Comparison of ENCODE assay signal across 14 cellular contexts in the genomic region with DNA sequence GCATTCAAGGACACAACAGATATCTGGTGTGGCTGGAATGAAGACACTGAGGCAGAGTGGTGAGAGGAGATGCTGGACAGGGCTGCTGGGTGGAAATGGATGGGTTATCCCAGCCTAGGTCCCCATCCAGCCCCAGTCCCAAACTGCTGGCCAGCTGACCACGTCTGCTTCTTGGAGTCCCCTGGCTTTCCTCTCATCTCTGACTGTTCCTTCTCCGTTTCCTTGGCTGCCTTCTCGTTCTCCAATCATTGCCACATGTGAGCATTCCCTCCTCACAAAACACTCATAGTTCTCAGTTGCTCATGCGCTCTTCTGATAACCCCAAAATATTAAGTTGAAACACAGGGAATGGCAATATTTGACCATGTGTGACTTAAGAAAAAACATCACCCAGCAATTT.
"Had no signal": no experiment of that assay in that cellular context is flagged by ENCODE, and none has a peak within 500 bp of the region (broad histone marks: within the 10 kb centered on the region; RNA-seq: fewer than 3 reads in every experiment).

No MANE protein-coding gene starts in this region.

- H3K79me2 ChIP-seq: hepatocyte had no signal

- H2AFZ ChIP-seq: hepatocyte had no signal

- H3K4me3 ChIP-seq: adrenal gland, dorsolateral prefrontal cortex, hepatocyte, lung, pancreas, tibial artery had no signal

- H3K36me3 Mint-ChIP-seq: activated naive CD4-positive, alpha-beta T cell treated with anti-CD3 and anti-CD28 coated beads, Interleukin-2, amount 50 U/mL, for 24 hours; natural killer cell; stimulated activated naive B cell treated with anti-CD40 and anti-IgM and Interleukin-4, amounts not matched to agents 10 μg/mL and 1 μg/mL and 100 μg/mL, for 72 hours had no signal

- H3K27ac Mint-ChIP-seq: natural killer cell; stimulated activated naive B cell treated with anti-CD40 and anti-IgM and Interleukin-4, amounts not matched to agents 10 μg/mL and 1 μg/mL and 100 μg/mL, for 72 hours; T-helper 2 cell treated with Interferon-gamma antibody and Interleukin-4, amounts not matched to agents 5 μg/mL and 100 μg/mL, for 36 hours had no signal

- DNase-seq: activated CD4-positive, alpha-beta T cell treated with anti-CD3 and anti-CD28 coated beads, Interleukin-2, amount 50 U/mL, for 4 hours; activated gamma-delta T cell; adrenal gland; central memory CD4-positive, alpha-beta T cell; dorsolateral prefrontal cortex; natural killer cell; pancreas; stimulated activated naive B cell treated with anti-CD40 and anti-IgM and Interleukin-4, amounts not matched to agents 10 μg/mL and 1 μg/mL and 100 μg/mL, for 72 hours had no signal

- H3K9me3 Mint-ChIP-seq: activated naive CD4-positive, alpha-beta T cell treated with anti-CD3 and anti-CD28 coated beads, Interleukin-2, amount 50 U/mL, for 24 hours; natural killer cell; stimulated activated naive B cell treated with anti-CD40 and anti-IgM and Interleukin-4, amounts not matched to agents 10 μg/mL and 1 μg/mL and 100 μg/mL, for 72 hours; T-helper 2 cell treated with Interferon-gamma antibody and Interleukin-4, amounts not matched to agents 5 μg/mL and 100 μg/mL, for 36 hours had no signal

- H3K36me3 ChIP-seq: adrenal gland, neutrophil, pancreas, tibial artery had no signal

- H3K4me1 ChIP-seq: adrenal gland, pancreas, tibial artery had no signal

- H3K4me1 Mint-ChIP-seq: activated naive CD4-positive, alpha-beta T cell treated with anti-CD3 and anti-CD28 coated beads, Interleukin-2, amount 50 U/mL, for 24 hours; natural killer cell; stimulated activated naive B cell treated with anti-CD40 and anti-IgM and Interleukin-4, amounts not matched to agents 10 μg/mL and 1 μg/mL and 100 μg/mL, for 72 hours had no signal

- H3K27me3 Mint-ChIP-seq: activated naive CD4-positive, alpha-beta T cell treated with anti-CD3 and anti-CD28 coated beads, Interleukin-2, amount 50 U/mL, for 24 hours had no signal

- ATAC-seq: natural killer cell; pancreas; stimulated activated naive B cell treated with anti-CD40 and anti-IgM and Interleukin-4, amounts not matched to agents 10 μg/mL and 1 μg/mL and 100 μg/mL, for 72 hours had no signal

- H3K9me3 ChIP-seq: adrenal gland, neutrophil, pancreas, tibial artery had no signal

- H3K4me2 ChIP-seq: hepatocyte had no signal

- H3K27me3 ChIP-seq: adrenal gland, hepatocyte, pancreas, tibial artery had no signal

- H3K27ac ChIP-seq: adrenal gland, dorsolateral prefrontal cortex, hepatocyte, neutrophil, pancreas, tibial artery had no signal

- H3K4me3 Mint-ChIP-seq: activated naive CD4-positive, alpha-beta T cell treated with anti-CD3 and anti-CD28 coated beads, Interleukin-2, amount 50 U/mL, for 24 hours; natural killer cell; stimulated activated naive B cell treated with anti-CD40 and anti-IgM and Interleukin-4, amounts not matched to agents 10 μg/mL and 1 μg/mL and 100 μg/mL, for 72 hours; T-helper 2 cell treated with Interferon-gamma antibody and Interleukin-4, amounts not matched to agents 5 μg/mL and 100 μg/mL, for 36 hours had no signal
